7 cellular contexts compared by ENCODE assay signal in the genomic region with DNA sequence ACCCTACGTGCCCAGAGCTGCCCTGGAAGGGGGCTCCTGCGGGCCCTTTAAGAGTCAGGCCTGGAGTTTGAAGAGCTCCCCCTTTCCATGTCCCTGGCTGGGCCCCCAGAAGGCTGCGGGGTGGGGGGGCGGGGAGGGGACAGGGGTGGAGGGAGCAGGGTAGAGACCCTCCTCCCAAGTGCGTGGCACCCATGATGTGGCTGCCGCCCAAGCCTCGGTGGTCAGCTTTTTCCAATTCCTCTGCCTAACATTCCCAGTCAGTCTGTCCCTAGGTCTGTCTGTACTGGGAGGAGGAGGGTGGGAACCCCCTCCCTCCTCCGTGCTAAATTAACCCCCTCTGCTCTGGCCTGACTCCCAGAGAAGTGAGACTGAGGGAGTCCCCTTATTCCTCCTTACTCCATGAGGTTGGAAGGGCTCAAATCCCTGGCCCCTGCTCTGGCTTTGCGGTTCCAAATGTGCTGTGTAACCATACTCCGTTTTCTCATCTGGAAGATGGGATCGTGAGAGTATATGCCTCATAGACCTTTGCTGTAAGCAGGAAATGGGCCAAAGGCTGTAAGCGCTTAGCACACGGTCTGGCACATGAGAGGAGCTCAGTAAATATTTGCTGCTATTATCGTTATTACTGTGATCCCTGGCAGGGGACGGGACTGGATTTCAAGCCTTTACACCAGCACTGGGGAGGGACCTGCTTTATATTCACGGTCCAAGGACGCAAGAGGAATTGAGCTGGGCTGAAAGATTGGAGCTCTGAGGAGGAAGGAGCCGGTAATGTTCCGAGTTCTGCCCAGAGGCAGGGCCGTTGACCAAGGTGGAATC. TPM values are rescaled to one million over a fixed set of nuclear protein-coding genes. Genes with fewer than 3 reads are reported as not detected.
A peak's percentile ranks its signal among the peaks of the same experiment; 100 is the strongest.
DNase-seq lines count a peak whose midpoint lies in the region; ATAC-seq lines count a peak whose summit lies in the region.

No MANE protein-coding gene starts in this region.

- ATAC-seq in activated T-helper 17 cell treated with anti-CD3 and anti-CD28 coated beads, Interleukin-2, amount 50 U/mL, for 72 hours (replicated peaks), result no peak
- ATAC-seq in right cardiac atrium, result peak; percentile 30 to 51
- peak; percentile 14 for ATAC-seq in stimulated activated effector memory CD8-positive, alpha-beta T cell treated with anti-CD3 and anti-CD28 coated beads, Interleukin-12 subunit alpha, Interleukin-12 subunit beta, amount 100 ng/mL, for 72 hours
- no peak for ATAC-seq in GM21423 (IDR thresholded peaks at IDR 0.05; ENCODE audit: unreplicated experiment)
- no peak for ATAC-seq in HG02885 (IDR thresholded peaks at IDR 0.05; ENCODE audit: poor library complexity, unreplicated experiment)
- no peak for ATAC-seq in HG03520 (IDR thresholded peaks at IDR 0.05; ENCODE audit: unreplicated experiment)

- H3K27ac ChIP-seq in HUES48 (ENCODE audit: low read depth, low read length) (peak overlapping the region; percentile 71), right cardiac atrium (ENCODE audit: low read length) (peak overlapping the region; percentile 79)

- H3K36me3 Mint-ChIP-seq in activated T-helper 17 cell treated with anti-CD3 and anti-CD28 coated beads, Interleukin-2, amount 50 U/mL, for 72 hours (ENCODE audit: low read depth), result no peaks in the 10 kb centered on the region
- H3K36me3 Mint-ChIP-seq in stimulated activated effector memory CD8-positive, alpha-beta T cell treated with anti-CD3 and anti-CD28 coated beads, Interleukin-12 subunit alpha, Interleukin-12 subunit beta, amount 100 ng/mL, for 72 hours, result peaks cover 11% of the 10 kb centered on the region

- H3K27me3 ChIP-seq in HUES48 (ENCODE audit: control insufficient read depth, insufficient read depth, low read length) (no peaks in the 10 kb centered on the region), right cardiac atrium (ENCODE audit: control insufficient read depth, insufficient read depth) (no peaks in the 10 kb centered on the region)

- peak overlapping the region; percentile 62 for H3K4me3 ChIP-seq in HUES48 (ENCODE audit: low read depth, low read length)
- peak overlapping the region; percentile 47 for H3K4me3 ChIP-seq in right cardiac atrium (ENCODE audit: low read length)

- peak overlapping the region; percentile 80 for H3K27ac Mint-ChIP-seq in activated T-helper 17 cell treated with anti-CD3 and anti-CD28 coated beads, Interleukin-2, amount 50 U/mL, for 72 hours
- H3K27ac Mint-ChIP-seq in stimulated activated effector memory CD8-positive, alpha-beta T cell treated with anti-CD3 and anti-CD28 coated beads, Interleukin-12 subunit alpha, Interleukin-12 subunit beta, amount 100 ng/mL, for 72 hours, result peak overlapping the region; percentile 81

- no peaks in the 10 kb centered on the region for H3K9me3 Mint-ChIP-seq in activated T-helper 17 cell treated with anti-CD3 and anti-CD28 coated beads, Interleukin-2, amount 50 U/mL, for 72 hours
- no peaks in the 10 kb centered on the region for H3K9me3 Mint-ChIP-seq in stimulated activated effector memory CD8-positive, alpha-beta T cell treated with anti-CD3 and anti-CD28 coated beads, Interleukin-12 subunit alpha, Interleukin-12 subunit beta, amount 100 ng/mL, for 72 hours

- H3K27me3 Mint-ChIP-seq in activated T-helper 17 cell treated with anti-CD3 and anti-CD28 coated beads, Interleukin-2, amount 50 U/mL, for 72 hours, result peaks cover 11% of the 10 kb centered on the region

- peak overlapping the region; percentile 69 for H3K4me3 Mint-ChIP-seq in activated T-helper 17 cell treated with anti-CD3 and anti-CD28 coated beads, Interleukin-2, amount 50 U/mL, for 72 hours
- H3K4me3 Mint-ChIP-seq in stimulated activated effector memory CD8-positive, alpha-beta T cell treated with anti-CD3 and anti-CD28 coated beads, Interleukin-12 subunit alpha, Interleukin-12 subunit beta, amount 100 ng/mL, for 72 hours, result peak overlapping the region; percentile 60

- peak overlapping the region; percentile 24 for H3K9ac ChIP-seq in HUES48 (ENCODE audit: low read depth, low read length)

- peaks cover 3% of the 10 kb centered on the region; the same call in 1 of the 2 replicates for H3K36me3 ChIP-seq in HUES48 (ENCODE audit: control insufficient read depth, insufficient read depth, low read length)

- H3K4me1 ChIP-seq in HUES48 (ENCODE audit: control insufficient read depth, insufficient read depth, low read length) (peaks cover 35% of the 10 kb centered on the region), right cardiac atrium (ENCODE audit: control insufficient read depth, insufficient read depth, low read length) (peaks cover 16% of the 10 kb centered on the region)

- DNase-seq in right cardiac atrium, result peak in 2 of 3 donors; percentile 43 to 71
- no peak for DNase-seq in stimulated activated effector memory CD8-positive, alpha-beta T cell treated with anti-CD3 and anti-CD28 coated beads, Interleukin-12 subunit alpha, Interleukin-12 subunit beta, amount 100 ng/mL, for 72 hours (ENCODE audit: low spot score in 2 of 2)

- 18% methylated on average over 20 of the region's 20 CpGs for WGBS in right cardiac atrium

- H3K9me3 ChIP-seq in HUES48 (ENCODE audit: control insufficient read depth, insufficient read depth, low read length) (no peaks in the 10 kb centered on the region), right cardiac atrium (ENCODE audit: control insufficient read depth, low read length) (no peaks in the 10 kb centered on the region)

- intact Hi-C loops in right cardiac atrium (cut with DNase I), result loop anchor here in 3 of 4 donors (5.0 kb wide), 1 partner anchor 37 kb away; no protein-coding TSS in a partner anchor

- H3K4me1 Mint-ChIP-seq in activated T-helper 17 cell treated with anti-CD3 and anti-CD28 coated beads, Interleukin-2, amount 50 U/mL, for 72 hours, result peaks cover 23% of the 10 kb centered on the region
- peaks cover 72% of the 10 kb centered on the region for H3K4me1 Mint-ChIP-seq in stimulated activated effector memory CD8-positive, alpha-beta T cell treated with anti-CD3 and anti-CD28 coated beads, Interleukin-12 subunit alpha, Interleukin-12 subunit beta, amount 100 ng/mL, for 72 hours

RNA-seq across cellular contexts. Expression of a gene that starts 0.7 kb away (rescaled TPM):
- total RNA-seq in activated T-helper 17 cell treated with anti-CD3 and anti-CD28 coated beads, Interleukin-2, amount 50 U/mL, for 72 hours, result not detected
- total RNA-seq in right cardiac atrium, result 10 to 100 TPM; 40.6 to 50.5 (median 50.3) TPM
- 37.4 TPM for polyA plus RNA-seq in right cardiac atrium

RNA-seq across cellular contexts. Expression of a gene that starts 59.7 kb away (rescaled TPM):
- total RNA-seq in activated T-helper 17 cell treated with anti-CD3 and anti-CD28 coated beads, Interleukin-2, amount 50 U/mL, for 72 hours, result 1 to 10 TPM in 1 of 2 donors, under 1 TPM in 1; 0.24 to 4.5 TPM
- total RNA-seq in right cardiac atrium, result 10 to 100 TPM; 11.8 to 14.8 (median 13.1) TPM
- polyA plus RNA-seq in right cardiac atrium, result 18.2 TPM

RNA-seq across cellular contexts. Expression of a gene that starts 59.8 kb away (rescaled TPM):
- 10 to 100 TPM; 32.7 to 51.5 TPM for total RNA-seq in activated T-helper 17 cell treated with anti-CD3 and anti-CD28 coated beads, Interleukin-2, amount 50 U/mL, for 72 hours
- total RNA-seq in right cardiac atrium, result 10 to 100 TPM; 38.6 to 46.0 (median 42.2) TPM
- 47.7 TPM for polyA plus RNA-seq in right cardiac atrium

Comparison
In these comparisons a context has a peak if more than half of its experiments do, and no peak if none do; other contexts are left out.
1. ATAC-seq: peak in right cardiac atrium (2 of 2) and stimulated activated effector memory CD8-positive, alpha-beta T cell treated with anti-CD3 and anti-CD28 coated beads, Interleukin-12 subunit alpha, Interleukin-12 subunit beta, amount 100 ng/mL, for 72 hours (single experiment); none in activated T-helper 17 cell treated with anti-CD3 and anti-CD28 coated beads, Interleukin-2, amount 50 U/mL, for 72 hours (single experiment), GM21423 (single experiment), HG02885 (single experiment) and HG03520 (single experiment).
2. DNase-seq: peak in right cardiac atrium (2 of 3); none in stimulated activated effector memory CD8-positive, alpha-beta T cell treated with anti-CD3 and anti-CD28 coated beads, Interleukin-12 subunit alpha, Interleukin-12 subunit beta, amount 100 ng/mL, for 72 hours (0 of 2).
3. RNA of a gene that starts 0.7 kb away (total RNA-seq): 40.6 to 50.5 TPM in right cardiac atrium; not detected in activated T-helper 17 cell treated with anti-CD3 and anti-CD28 coated beads, Interleukin-2, amount 50 U/mL, for 72 hours; every median in the first group is over 10 times any median in the second.